In genomic region chr5:158205992-158206391, GRCh38 we compare ENCODE assay signal across 1 cellular context.
TF ChIP-seq lines count a peak whose summit lies in the region.

No MANE protein-coding gene starts in this region.

TF ChIP-seq in SK-N-SH treated with all-trans-retinoic acid at 6 μM for 48 hours, 23 proteins besides CTCF, POLR2A, EP300 and RAD21 (continued from another document):
- TF ChIP-seq CSRNP3 (CRISPR knock-in tag; IDR thresholded peaks at IDR 0.05) (no peak), OSR1 (CRISPR knock-in tag; IDR thresholded peaks at IDR 0.05) (no peak), RARB (CRISPR knock-in tag; IDR thresholded peaks at IDR 0.05) (no peak), ESRRG (CRISPR knock-in tag; IDR thresholded peaks at IDR 0.05) (no peak), ZC3H10 (CRISPR knock-in tag; IDR thresholded peaks at IDR 0.05) (no peak), PPARA (CRISPR knock-in tag; IDR thresholded peaks at IDR 0.05; ENCODE audit: borderline replicate concordance) (no peak), PATZ1 (CRISPR knock-in tag; IDR thresholded peaks at IDR 0.05; ENCODE audit: borderline replicate concordance) (no peak), TCF4 (CRISPR knock-in tag; IDR thresholded peaks at IDR 0.05; ENCODE audit: borderline replicate concordance) (no peak), CSDC2 (CRISPR knock-in tag; IDR thresholded peaks at IDR 0.05) (no peak), ZNF565 (CRISPR knock-in tag; conservative IDR thresholded peaks at IDR 0.05; ENCODE audit: low read depth) (no peak), ZNF8 (CRISPR knock-in tag; IDR thresholded peaks at IDR 0.05) (no peak), BACH2 (CRISPR knock-in tag; IDR thresholded peaks at IDR 0.05; ENCODE audit: borderline replicate concordance) (no peak), ZFP3 (CRISPR knock-in tag; IDR thresholded peaks at IDR 0.05) (no peak), TOX (CRISPR knock-in tag; IDR thresholded peaks at IDR 0.05; ENCODE audit: borderline replicate concordance) (no peak), ZNF70 (CRISPR knock-in tag; IDR thresholded peaks at IDR 0.05) (no peak), CREB5 (CRISPR knock-in tag; IDR thresholded peaks at IDR 0.05; ENCODE audit: low read depth) (no peak), GLIS3 (CRISPR knock-in tag; IDR thresholded peaks at IDR 0.05) (no peak)
